9 cellular contexts compared by ENCODE assay signal in genomic region chr17:7249830-7250229, GRCh38. TPM values are rescaled to one million over a fixed set of nuclear protein-coding genes. Genes with fewer than 3 reads are reported as not detected.
DNase-seq lines count a peak whose midpoint lies in the region; ATAC-seq and TF ChIP-seq lines count a peak whose summit lies in the region.
"Had no signal": no experiment of that assay in that cellular context is flagged by ENCODE, and none has a peak within 500 bp of the region (broad histone marks: within the 10 kb centered on the region; RNA-seq: fewer than 3 reads in every experiment).

No MANE protein-coding gene starts in this region.

- peak overlapping the region; percentile 88 to 98 (median 96) for H3K4me3 ChIP-seq in BLaER1 treated with 17β-estradiol and CSF1 and Interleukin-3, amounts not matched to agents 10 nM and 100 nM
- H3K4me3 ChIP-seq in Loucy (ENCODE audit: low read length, poor library complexity, severe bottlenecking) (peak overlapping the region; percentile 84), mammary epithelial cell (replicated peaks in 1 of 3; ENCODE audit: insufficient read depth in 1 of 3, low read depth in 2 of 3, low read length in 3 of 3) (peak overlapping the region; percentile 57 to 89 (median 86))

- WGBS in mammary epithelial cell (ENCODE audit: low coverage, missing lambda C conversion rate), result 89% methylated on average over 3 of the region's 7 CpGs

- no peaks in the 10 kb centered on the region for H3K27me3 ChIP-seq in BLaER1 treated with 17β-estradiol and CSF1 and Interleukin-3, amounts not matched to agents 10 nM and 100 nM
- H3K27me3 ChIP-seq in Loucy (ENCODE audit: insufficient read depth, low read length, poor library complexity, severe bottlenecking) (no peaks in the 10 kb centered on the region), mammary epithelial cell (ENCODE audit: insufficient read depth, low read length) (no peaks in the 10 kb centered on the region)

- in situ Hi-C loops in mammary epithelial cell (cut with MboI; ENCODE audit: low sequenced_read_pairs in 2 of 2), result no loop called here

- POLR2A ChIA-PET in naive thymus-derived CD8-positive, alpha-beta T cell (lab: Charles Lee), result interaction anchor here (0.8 to 5.6 kb wide), 4 partner anchors 10 to 30 kb away, joined by 3 to 89 read pairs (median 4); partner anchors contain the start of genes ACADVL, DLG4, GABARAP and PHF23

- peak overlapping the region; percentile 86 to 98 (median 96) for H3K9ac ChIP-seq in BLaER1 treated with 17β-estradiol and CSF1 and Interleukin-3, amounts not matched to agents 10 nM and 100 nM
- H3K9ac ChIP-seq in Loucy (ENCODE audit: low read depth, low read length, poor library complexity, severe bottlenecking) (peak overlapping the region; percentile 87), mammary epithelial cell (ENCODE audit: insufficient read depth, low read length) (peak overlapping the region; percentile 78)

- no peak for DNase-seq in mammary epithelial cell
- DNase-seq in naive thymus-derived CD8-positive, alpha-beta T cell, result no peak
- no peak for DNase-seq in amygdala (lab: John Stamatoyannopoulos, UW)
- no peak for DNase-seq in COR-L47 (lab: John Stamatoyannopoulos, UW)
- no peak for DNase-seq in NCI-H82 treated with DMSO at 0.1 percent for 48 hours (lab: John Stamatoyannopoulos, UW; ENCODE audit: unreplicated experiment)
- DNase-seq: NCI-H510A treated with DMSO at 0.1 percent for 48 hours had no signal

- H3K79me2 ChIP-seq in Loucy (ENCODE audit: insufficient read depth, low read length), result peaks cover 80% of the 10 kb centered on the region
- peaks cover 81% of the 10 kb centered on the region for H3K79me2 ChIP-seq in mammary epithelial cell (ENCODE audit: insufficient read depth, low read length)

- dilution Hi-C loops in mammary epithelial cell (cut with HindIII; ENCODE audit: low sequenced_read_pairs), result no loop called here

- H3K27ac Mint-ChIP-seq in naive thymus-derived CD8-positive, alpha-beta T cell, result peak overlapping the region; percentile 85 to 97 (median 93)

- H3K9me3 Mint-ChIP-seq in naive thymus-derived CD8-positive, alpha-beta T cell, result no peaks in the 10 kb centered on the region

- intact Hi-C loops in mammary epithelial cell (cut with micrococcal nuclease), result no loop called here

- H3K4me3 Mint-ChIP-seq in naive thymus-derived CD8-positive, alpha-beta T cell, result peak overlapping the region; percentile 90 to 96 (median 94)

- H3K9me3 ChIP-seq in BLaER1 treated with 17β-estradiol and CSF1 and Interleukin-3, amounts not matched to agents 10 nM and 100 nM (replicated peaks in 1 of 11), result no peaks in the 10 kb centered on the region
- no peaks in the 10 kb centered on the region for H3K9me3 ChIP-seq in Loucy (ENCODE audit: insufficient read depth, low read depth, low read length)
- H3K9me3 ChIP-seq in mammary epithelial cell (replicated peaks; ENCODE audit: insufficient read depth, low read length), result no peaks in the 10 kb centered on the region

- CTCF ChIA-PET in mammary epithelial cell (lab: Charles Lee; ENCODE audit: low non-redundant PET), result no interaction called here

- BruUV-seq in mammary epithelial cell (replicated peaks; lab: Mats Ljungman, UMichigan), result no TSS peak

- H3K27ac ChIP-seq in BLaER1 treated with 17β-estradiol and CSF1 and Interleukin-3, amounts not matched to agents 10 nM and 100 nM, result peak overlapping the region; percentile 90 to 99 (median 97); a peak in 21 of 22 replicates
- peak overlapping the region; percentile 66 for H3K27ac ChIP-seq in mammary epithelial cell (ENCODE audit: insufficient read depth, low read depth, low read length)

- H3K27me3 Mint-ChIP-seq in naive thymus-derived CD8-positive, alpha-beta T cell, result no peaks in the 10 kb centered on the region

- peaks cover 21 to 53% (median 51%) of the 10 kb centered on the region in 4 donors for H3K4me1 Mint-ChIP-seq in naive thymus-derived CD8-positive, alpha-beta T cell

- peaks cover 0 to 36% (median 4%) of the 10 kb centered on the region in 3 donors for H3K36me3 Mint-ChIP-seq in naive thymus-derived CD8-positive, alpha-beta T cell

- H3K4me1 ChIP-seq in BLaER1 treated with 17β-estradiol and CSF1 and Interleukin-3, amounts not matched to agents 10 nM and 100 nM, result peaks cover 25 to 44% (median 34%) of the 10 kb centered on the region in 10 experiments
- H3K4me1 ChIP-seq in Loucy (ENCODE audit: insufficient read depth, low read length, poor library complexity, severe bottlenecking) (peaks cover 37% of the 10 kb centered on the region), mammary epithelial cell (ENCODE audit: insufficient read depth, low read length) (peaks cover 15% of the 10 kb centered on the region)

- ATAC-seq in naive thymus-derived CD8-positive, alpha-beta T cell, result no peak
- ATAC-seq in HG03108 (IDR thresholded peaks at IDR 0.05; ENCODE audit: unreplicated experiment), result no peak

- H3K9me2 ChIP-seq in Loucy (replicated peaks; ENCODE audit: low read depth, low read length), result no peaks in the 10 kb centered on the region

- peaks cover 34 to 58% (median 43%) of the 10 kb centered on the region in 11 experiments for H3K36me3 ChIP-seq in BLaER1 treated with 17β-estradiol and CSF1 and Interleukin-3, amounts not matched to agents 10 nM and 100 nM
- H3K36me3 ChIP-seq in Loucy (ENCODE audit: insufficient read depth, low read length) (peaks cover 17% of the 10 kb centered on the region; the same call in 1 of the 2 replicates), mammary epithelial cell (ENCODE audit: insufficient read depth, low read length) (peaks cover 10% of the 10 kb centered on the region)

- H3F3A ChIP-seq in Loucy (ENCODE audit: low read depth), result no peaks in the 10 kb centered on the region

- H4K20me1 ChIP-seq in BLaER1 treated with 17β-estradiol and CSF1 and Interleukin-3, amounts not matched to agents 10 nM and 100 nM, result peaks cover 0 to 54% (median 35%) of the 10 kb centered on the region in 11 experiments; a peak in 17 of 22 replicates
- H4K20me1 ChIP-seq in Loucy (ENCODE audit: insufficient read depth, low read length, poor library complexity, severe bottlenecking) (peaks cover 47% of the 10 kb centered on the region), mammary epithelial cell (ENCODE audit: insufficient read depth, low read length) (no peaks in the 10 kb centered on the region)

- TF ChIP-seq CTCF in Loucy (conservative IDR thresholded peaks at IDR 0.05; ENCODE audit: low read length) (no peak), mammary epithelial cell (conservative IDR thresholded peaks at IDR 0.05 in 1 of 2, IDR thresholded peaks at IDR 0.05 in 1 of 2; ENCODE audit: extremely low read depth in 1 of 2, insufficient read depth in 1 of 2, low read depth in 1 of 2, low read length in 2 of 2) (no peak)

- H2AFZ ChIP-seq in Loucy (ENCODE audit: low read length) (no peak overlapping the region), mammary epithelial cell (ENCODE audit: low read depth, low read length) (no peak overlapping the region)

- H3K4me2 ChIP-seq in BLaER1 treated with 17β-estradiol and CSF1 and Interleukin-3, amounts not matched to agents 10 nM and 100 nM, result peak overlapping the region; percentile 88 to 99 (median 96)
- peak overlapping the region; percentile 99 for H3K4me2 ChIP-seq in Loucy (ENCODE audit: low read depth, low read length, poor library complexity, severe bottlenecking)
- H3K4me2 ChIP-seq in mammary epithelial cell (ENCODE audit: insufficient read depth, low read depth, low read length), result peak overlapping the region; percentile 86

RNA-seq across cellular contexts. Expression of gene CTDNEP1, which starts 1.7 kb away (rescaled TPM):
- 100 to 1,000 TPM in 1 of 2 donors, 10 to 100 TPM in 1; 28.2 to 122 TPM for total RNA-seq in mammary epithelial cell
- polyA plus RNA-seq in mammary epithelial cell, result 110 TPM
- polyA minus RNA-seq in mammary epithelial cell, result 263 TPM
- total RNA-seq in naive thymus-derived CD8-positive, alpha-beta T cell, result 100 to 1,000 TPM; 138 to 142 TPM
- polyA plus RNA-seq in naive thymus-derived CD8-positive, alpha-beta T cell, result 10 to 100 TPM; 33.6 to 42.3 (median 39.7) TPM

RNA-seq across cellular contexts. Expression of gene ELP5, which starts 2.2 kb away (rescaled TPM):
- 10 to 100 TPM; 18.8 to 52.0 TPM for total RNA-seq in mammary epithelial cell
- polyA plus RNA-seq in mammary epithelial cell, result 39.3 TPM
- 46.8 TPM for polyA minus RNA-seq in mammary epithelial cell
- total RNA-seq in naive thymus-derived CD8-positive, alpha-beta T cell, result 10 to 100 TPM; 35.1 to 36.1 TPM
- polyA plus RNA-seq in naive thymus-derived CD8-positive, alpha-beta T cell, result 10 to 100 TPM; 55.5 to 94.0 (median 70.8) TPM

RNA-seq across cellular contexts. Expression of gene GABARAP, which starts 7.6 kb away (rescaled TPM):
- 100 to 1,000 TPM; 116 to 204 TPM for total RNA-seq in mammary epithelial cell
- 326 TPM for polyA plus RNA-seq in mammary epithelial cell
- polyA minus RNA-seq in mammary epithelial cell, result 296 TPM
- 100 to 1,000 TPM; 268 to 280 TPM for total RNA-seq in naive thymus-derived CD8-positive, alpha-beta T cell
- 100 to 1,000 TPM; 799 to 964 (median 817) TPM for polyA plus RNA-seq in naive thymus-derived CD8-positive, alpha-beta T cell

RNA-seq across cellular contexts. Expression of gene PHF23, which starts 10.6 kb away (rescaled TPM):
- total RNA-seq in mammary epithelial cell, result 10 to 100 TPM; 36.7 to 53.6 TPM
- polyA plus RNA-seq in mammary epithelial cell, result 39.8 TPM
- polyA minus RNA-seq in mammary epithelial cell, result 26.2 TPM
- 10 to 100 TPM; 49.9 to 53.9 TPM for total RNA-seq in naive thymus-derived CD8-positive, alpha-beta T cell
- 10 to 100 TPM; 18.1 to 35.7 (median 22.2) TPM for polyA plus RNA-seq in naive thymus-derived CD8-positive, alpha-beta T cell

RNA-seq across cellular contexts. Expression of gene CLDN7, which starts 12.4 kb away (rescaled TPM):
- 10 to 100 TPM in 1 of 2 donors, 1 to 10 TPM in 1; 5.0 to 57.8 TPM for total RNA-seq in mammary epithelial cell
- 10.4 TPM for polyA plus RNA-seq in mammary epithelial cell
- 3.2 TPM for polyA minus RNA-seq in mammary epithelial cell
- total RNA-seq in naive thymus-derived CD8-positive, alpha-beta T cell, result 1 to 10 TPM; 4.2 to 7.4 TPM
- 1 to 10 TPM; 5.7 to 8.6 (median 7.1) TPM for polyA plus RNA-seq in naive thymus-derived CD8-positive, alpha-beta T cell
